Comparison of ENCODE assay signal across 17 cellular contexts in genomic region chr3:10432931-10433330, GRCh38.
"Had no signal": no experiment of that assay in that cellular context is flagged by ENCODE, and none has a peak within 500 bp of the region (broad histone marks: within the 10 kb centered on the region; RNA-seq: fewer than 3 reads in every experiment).

No MANE protein-coding gene starts in this region.

- H3K9me3 ChIP-seq: heart left ventricle, sigmoid colon, thyroid gland, upper lobe of right lung had no signal

- H3K4me3 ChIP-seq: coronary artery, esophagus muscularis mucosa, heart left ventricle, sigmoid colon, thyroid gland, upper lobe of right lung had no signal

- FAIRE-seq: islet of Langerhans had no signal

- H3K27me3 ChIP-seq: heart left ventricle, sigmoid colon, thyroid gland, upper lobe of right lung had no signal

- H3K4me1 ChIP-seq: esophagus muscularis mucosa, sigmoid colon, thyroid gland, upper lobe of right lung had no signal

- DNase-seq: activated CD4-positive, alpha-beta T cell treated with anti-CD3 and anti-CD28 coated beads, Interleukin-2, amount 10 ng/mL, durations not matched to agents 7 days and 5 days; activated CD4-positive, CD25-positive, alpha-beta regulatory T cell treated with anti-CD3 and anti-CD28 coated beads, Interleukin-2, amount 50 U/mL, for 72 hours; activated CD8-positive, alpha-beta T cell treated with anti-CD3 and anti-CD28 coated beads, Interleukin-2, amount 10 ng/mL, durations not matched to agents 7 days and 5 days; activated gamma-delta T cell treated with Interleukin-2 at 50 U/mL for 16 hours; heart left ventricle; occipital lobe; retina; sigmoid colon; stimulated activated CD4-positive, alpha-beta T cell treated with anti-CD3 and anti-CD28 coated beads, Interleukin-4, amount 100 ng/mL, for 1 hour; stimulated activated naive CD4-positive, alpha-beta T cell treated with Interleukin-2 at 50 U/mL for 16 hours; thyroid gland; WERI-Rb-1 had no signal

- H3K27ac ChIP-seq: coronary artery, esophagus muscularis mucosa, heart left ventricle, sigmoid colon, thyroid gland, upper lobe of right lung, WERI-Rb-1 had no signal

- H3K36me3 ChIP-seq: esophagus muscularis mucosa, heart left ventricle, sigmoid colon, thyroid gland, upper lobe of right lung, WERI-Rb-1 had no signal

- ATAC-seq: activated CD8-positive, alpha-beta T cell treated with anti-CD3 and anti-CD28 coated beads, Interleukin-2, amount 10 ng/mL, durations not matched to agents 7 days and 5 days; activated naive CD4-positive, alpha-beta T cell treated with anti-CD3 and anti-CD28 coated beads, Interleukin-2, amount 50 U/mL, for 72 hours; heart left ventricle; upper lobe of right lung had no signal
